In genomic region chr17:49747632-49748031, GRCh38 we compare ENCODE assay signal across 2 cellular contexts.
TF ChIP-seq lines count a peak whose summit lies in the region.

No MANE protein-coding gene starts in this region.

TF ChIP-seq in GM12878, 131 proteins besides CTCF, POLR2A, EP300 and RAD21:
- TF ChIP-seq, protein P1, sequence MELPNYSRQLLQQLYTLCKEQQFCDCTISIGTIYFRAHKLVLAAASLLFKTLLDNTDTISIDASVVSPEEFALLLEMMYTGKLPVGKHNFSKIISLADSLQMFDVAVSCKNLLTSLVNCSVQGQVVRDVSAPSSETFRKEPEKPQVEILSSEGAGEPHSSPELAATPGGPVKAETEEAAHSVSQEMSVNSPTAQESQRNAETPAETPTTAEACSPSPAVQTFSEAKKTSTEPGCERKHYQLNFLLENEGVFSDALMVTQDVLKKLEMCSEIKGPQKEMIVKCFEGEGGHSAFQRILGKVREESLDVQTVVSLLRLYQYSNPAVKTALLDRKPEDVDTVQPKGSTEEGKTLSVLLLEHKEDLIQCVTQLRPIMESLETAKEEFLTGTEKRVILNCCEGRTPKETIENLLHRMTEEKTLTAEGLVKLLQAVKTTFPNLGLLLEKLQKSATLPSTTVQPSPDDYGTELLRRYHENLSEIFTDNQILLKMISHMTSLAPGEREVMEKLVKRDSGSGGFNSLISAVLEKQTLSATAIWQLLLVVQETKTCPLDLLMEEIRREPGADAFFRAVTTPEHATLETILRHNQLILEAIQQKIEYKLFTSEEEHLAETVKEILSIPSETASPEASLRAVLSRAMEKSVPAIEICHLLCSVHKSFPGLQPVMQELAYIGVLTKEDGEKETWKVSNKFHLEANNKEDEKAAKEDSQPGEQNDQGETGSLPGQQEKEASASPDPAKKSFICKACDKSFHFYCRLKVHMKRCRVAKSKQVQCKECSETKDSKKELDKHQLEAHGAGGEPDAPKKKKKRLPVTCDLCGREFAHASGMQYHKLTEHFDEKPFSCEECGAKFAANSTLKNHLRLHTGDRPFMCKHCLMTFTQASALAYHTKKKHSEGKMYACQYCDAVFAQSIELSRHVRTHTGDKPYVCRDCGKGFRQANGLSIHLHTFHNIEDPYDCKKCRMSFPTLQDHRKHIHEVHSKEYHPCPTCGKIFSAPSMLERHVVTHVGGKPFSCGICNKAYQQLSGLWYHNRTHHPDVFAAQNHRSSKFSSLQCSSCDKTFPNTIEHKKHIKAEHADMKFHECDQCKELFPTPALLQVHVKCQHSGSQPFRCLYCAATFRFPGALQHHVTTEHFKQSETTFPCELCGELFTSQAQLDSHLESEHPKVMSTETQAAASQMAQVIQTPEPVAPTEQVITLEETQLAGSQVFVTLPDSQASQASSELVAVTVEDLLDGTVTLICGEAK (IDR thresholded peaks at IDR 0.05; ENCODE audit: borderline replicate concordance), result no peak
- no peak for TF ChIP-seq PAX5 (IDR thresholded peaks at IDR 0.05; ENCODE audit: borderline replicate concordance, low read depth, low read length)
- TF ChIP-seq STAT1 (conservative IDR thresholded peaks at IDR 0.05), result no peak
- TF ChIP-seq ZZZ3 (IDR thresholded peaks at IDR 0.05; ENCODE audit: control insufficient read depth, insufficient read length, low read depth), result no peak
- TF ChIP-seq, protein P2, sequence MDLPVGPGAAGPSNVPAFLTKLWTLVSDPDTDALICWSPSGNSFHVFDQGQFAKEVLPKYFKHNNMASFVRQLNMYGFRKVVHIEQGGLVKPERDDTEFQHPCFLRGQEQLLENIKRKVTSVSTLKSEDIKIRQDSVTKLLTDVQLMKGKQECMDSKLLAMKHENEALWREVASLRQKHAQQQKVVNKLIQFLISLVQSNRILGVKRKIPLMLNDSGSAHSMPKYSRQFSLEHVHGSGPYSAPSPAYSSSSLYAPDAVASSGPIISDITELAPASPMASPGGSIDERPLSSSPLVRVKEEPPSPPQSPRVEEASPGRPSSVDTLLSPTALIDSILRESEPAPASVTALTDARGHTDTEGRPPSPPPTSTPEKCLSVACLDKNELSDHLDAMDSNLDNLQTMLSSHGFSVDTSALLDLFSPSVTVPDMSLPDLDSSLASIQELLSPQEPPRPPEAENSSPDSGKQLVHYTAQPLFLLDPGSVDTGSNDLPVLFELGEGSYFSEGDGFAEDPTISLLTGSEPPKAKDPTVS (IDR thresholded peaks at IDR 0.05; ENCODE audit: low read depth, low read length), result no peak
- TF ChIP-seq NR2C2 (IDR thresholded peaks at IDR 0.05; ENCODE audit: borderline replicate concordance, control insufficient read depth, insufficient read length, low read depth), result no peak
- TF ChIP-seq NKRF (conservative IDR thresholded peaks at IDR 0.05), result no peak
- TF ChIP-seq NRF1 (conservative IDR thresholded peaks at IDR 0.05; ENCODE audit: low read depth, low read length), result no peak
- TF ChIP-seq NBN (IDR thresholded peaks at IDR 0.05), result no peak
- no peak for TF ChIP-seq TAF1 (IDR thresholded peaks at IDR 0.05; ENCODE audit: borderline replicate concordance, low read depth, low read length)
- no peak for TF ChIP-seq JUNB (IDR thresholded peaks at IDR 0.05)
- no peak for TF ChIP-seq WRNIP1 (IDR thresholded peaks at IDR 0.05; ENCODE audit: borderline replicate concordance, low read depth, low read length)
- TF ChIP-seq ZNF207 (IDR thresholded peaks at IDR 0.05; ENCODE audit: borderline replicate concordance), result no peak
- TF ChIP-seq KDM1A (IDR thresholded peaks at IDR 0.05; ENCODE audit: borderline replicate concordance), result no peak

TF ChIP-seq in GM23338, 12 proteins besides CTCF, POLR2A, EP300 and RAD21:
- TF ChIP-seq ZNF114 (CRISPR knock-in tag; IDR thresholded peaks at IDR 0.05) (no peak), STAT1 (IDR thresholded peaks at IDR 0.05; ENCODE audit: unreplicated experiment) (no peak), NANOG (IDR thresholded peaks at IDR 0.05; ENCODE audit: borderline replicate concordance) (no peak), REST (IDR thresholded peaks at IDR 0.05; ENCODE audit: unreplicated experiment) (no peak), ZNF331 (CRISPR knock-in tag; IDR thresholded peaks at IDR 0.05; ENCODE audit: low read depth) (no peak), EZH2phosphoT487 (IDR thresholded peaks at IDR 0.05; ENCODE audit: unreplicated experiment) (no peak), POLR2AphosphoS5 (IDR thresholded peaks at IDR 0.05; ENCODE audit: low read depth) (no peak), EZH2 (IDR thresholded peaks at IDR 0.05; ENCODE audit: low read depth, unreplicated experiment) (no peak), JUNB (IDR thresholded peaks at IDR 0.05; ENCODE audit: unreplicated experiment) (no peak), CREB1 (CRISPR knock-in tag; IDR thresholded peaks at IDR 0.05; ENCODE audit: low read depth) (no peak)
- TF ChIP-seq, protein P3, sequence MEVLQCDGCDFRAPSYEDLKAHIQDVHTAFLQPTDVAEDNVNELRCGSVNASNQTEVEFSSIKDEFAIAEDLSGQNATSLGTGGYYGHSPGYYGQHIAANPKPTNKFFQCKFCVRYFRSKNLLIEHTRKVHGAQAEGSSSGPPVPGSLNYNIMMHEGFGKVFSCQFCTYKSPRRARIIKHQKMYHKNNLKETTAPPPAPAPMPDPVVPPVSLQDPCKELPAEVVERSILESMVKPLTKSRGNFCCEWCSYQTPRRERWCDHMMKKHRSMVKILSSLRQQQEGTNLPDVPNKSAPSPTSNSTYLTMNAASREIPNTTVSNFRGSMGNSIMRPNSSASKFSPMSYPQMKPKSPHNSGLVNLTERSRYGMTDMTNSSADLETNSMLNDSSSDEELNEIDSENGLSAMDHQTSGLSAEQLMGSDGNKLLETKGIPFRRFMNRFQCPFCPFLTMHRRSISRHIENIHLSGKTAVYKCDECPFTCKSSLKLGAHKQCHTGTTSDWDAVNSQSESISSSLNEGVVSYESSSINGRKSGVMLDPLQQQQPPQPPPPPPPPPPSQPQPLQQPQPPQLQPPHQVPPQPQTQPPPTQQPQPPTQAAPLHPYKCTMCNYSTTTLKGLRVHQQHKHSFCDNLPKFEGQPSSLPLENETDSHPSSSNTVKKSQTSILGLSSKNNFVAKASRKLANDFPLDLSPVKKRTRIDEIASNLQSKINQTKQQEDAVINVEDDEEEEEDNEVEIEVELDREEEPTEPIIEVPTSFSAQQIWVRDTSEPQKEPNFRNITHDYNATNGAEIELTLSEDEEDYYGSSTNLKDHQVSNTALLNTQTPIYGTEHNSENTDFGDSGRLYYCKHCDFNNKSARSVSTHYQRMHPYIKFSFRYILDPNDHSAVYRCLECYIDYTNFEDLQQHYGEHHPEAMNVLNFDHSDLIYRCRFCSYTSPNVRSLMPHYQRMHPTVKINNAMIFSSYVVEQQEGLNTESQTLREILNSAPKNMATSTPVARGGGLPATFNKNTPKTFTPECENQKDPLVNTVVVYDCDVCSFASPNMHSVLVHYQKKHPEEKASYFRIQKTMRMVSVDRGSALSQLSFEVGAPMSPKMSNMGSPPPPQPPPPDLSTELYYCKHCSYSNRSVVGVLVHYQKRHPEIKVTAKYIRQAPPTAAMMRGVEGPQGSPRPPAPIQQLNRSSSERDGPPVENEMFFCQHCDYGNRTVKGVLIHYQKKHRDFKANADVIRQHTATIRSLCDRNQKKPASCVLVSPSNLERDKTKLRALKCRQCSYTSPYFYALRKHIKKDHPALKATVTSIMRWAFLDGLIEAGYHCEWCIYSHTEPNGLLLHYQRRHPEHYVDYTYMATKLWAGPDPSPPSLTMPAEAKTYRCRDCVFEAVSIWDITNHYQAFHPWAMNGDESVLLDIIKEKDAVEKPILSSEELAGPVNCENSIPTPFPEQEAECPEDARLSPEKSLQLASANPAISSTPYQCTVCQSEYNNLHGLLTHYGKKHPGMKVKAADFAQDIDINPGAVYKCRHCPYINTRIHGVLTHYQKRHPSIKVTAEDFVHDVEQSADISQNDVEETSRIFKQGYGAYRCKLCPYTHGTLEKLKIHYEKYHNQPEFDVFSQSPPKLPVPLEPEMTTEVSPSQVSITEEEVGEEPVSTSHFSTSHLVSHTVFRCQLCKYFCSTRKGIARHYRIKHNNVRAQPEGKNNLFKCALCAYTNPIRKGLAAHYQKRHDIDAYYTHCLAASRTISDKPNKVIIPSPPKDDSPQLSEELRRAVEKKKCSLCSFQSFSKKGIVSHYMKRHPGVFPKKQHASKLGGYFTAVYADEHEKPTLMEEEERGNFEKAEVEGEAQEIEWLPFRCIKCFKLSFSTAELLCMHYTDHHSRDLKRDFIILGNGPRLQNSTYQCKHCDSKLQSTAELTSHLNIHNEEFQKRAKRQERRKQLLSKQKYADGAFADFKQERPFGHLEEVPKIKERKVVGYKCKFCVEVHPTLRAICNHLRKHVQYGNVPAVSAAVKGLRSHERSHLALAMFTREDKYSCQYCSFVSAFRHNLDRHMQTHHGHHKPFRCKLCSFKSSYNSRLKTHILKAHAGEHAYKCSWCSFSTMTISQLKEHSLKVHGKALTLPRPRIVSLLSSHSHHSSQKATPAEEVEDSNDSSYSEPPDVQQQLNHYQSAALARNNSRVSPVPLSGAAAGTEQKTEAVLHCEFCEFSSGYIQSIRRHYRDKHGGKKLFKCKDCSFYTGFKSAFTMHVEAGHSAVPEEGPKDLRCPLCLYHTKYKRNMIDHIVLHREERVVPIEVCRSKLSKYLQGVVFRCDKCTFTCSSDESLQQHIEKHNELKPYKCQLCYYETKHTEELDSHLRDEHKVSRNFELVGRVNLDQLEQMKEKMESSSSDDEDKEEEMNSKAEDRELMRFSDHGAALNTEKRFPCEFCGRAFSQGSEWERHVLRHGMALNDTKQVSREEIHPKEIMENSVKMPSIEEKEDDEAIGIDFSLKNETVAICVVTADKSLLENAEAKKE (CRISPR knock-in tag; IDR thresholded peaks at IDR 0.05), result no peak
- TF ChIP-seq, protein P4, sequence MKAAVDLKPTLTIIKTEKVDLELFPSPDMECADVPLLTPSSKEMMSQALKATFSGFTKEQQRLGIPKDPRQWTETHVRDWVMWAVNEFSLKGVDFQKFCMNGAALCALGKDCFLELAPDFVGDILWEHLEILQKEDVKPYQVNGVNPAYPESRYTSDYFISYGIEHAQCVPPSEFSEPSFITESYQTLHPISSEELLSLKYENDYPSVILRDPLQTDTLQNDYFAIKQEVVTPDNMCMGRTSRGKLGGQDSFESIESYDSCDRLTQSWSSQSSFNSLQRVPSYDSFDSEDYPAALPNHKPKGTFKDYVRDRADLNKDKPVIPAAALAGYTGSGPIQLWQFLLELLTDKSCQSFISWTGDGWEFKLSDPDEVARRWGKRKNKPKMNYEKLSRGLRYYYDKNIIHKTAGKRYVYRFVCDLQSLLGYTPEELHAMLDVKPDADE (IDR thresholded peaks at IDR 0.05), result no peak
TF ChIP-seq in GM23338: peak in this region for 0.
